Comparison of ENCODE assay signal across 14 cellular contexts in genomic region chr2:14631676-14632075, GRCh38. TPM values are rescaled to one million over a fixed set of nuclear protein-coding genes. Genes with fewer than 3 reads are reported as not detected.
A peak's percentile ranks its signal among the peaks of the same experiment; 100 is the strongest.
DNase-seq lines count a peak whose midpoint lies in the region; ATAC-seq and TF ChIP-seq lines count a peak whose summit lies in the region.
"Had no signal": no experiment of that assay in that cellular context is flagged by ENCODE, and none has a peak within 500 bp of the region (broad histone marks: within the 10 kb centered on the region; RNA-seq: fewer than 3 reads in every experiment).

No MANE protein-coding gene starts in this region.

- TF ChIP-seq CTCF in Calu3 (IDR thresholded peaks at IDR 0.05; ENCODE audit: unreplicated experiment) (no peak), body of pancreas (IDR thresholded peaks at IDR 0.05) (no peak)

- ATAC-seq in body of pancreas (no peak), HG03571 (IDR thresholded peaks at IDR 0.05; ENCODE audit: unreplicated experiment) (no peak)

- peak overlapping the region; percentile 99 for H3K4me2 ChIP-seq in trophoblast cell (ENCODE audit: low read length)
- H3K4me2 ChIP-seq: BLaER1 treated with 17β-estradiol and CSF1 and Interleukin-3, amounts not matched to agents 10 nM and 100 nM had no signal

- H3K36me3 Mint-ChIP-seq in Calu3 (ENCODE audit: insufficient read depth, unreplicated experiment) = peaks cover 40% of the 10 kb centered on the region

- H4K8ac ChIP-seq in trophoblast cell (ENCODE audit: low read depth, low read length) = no peak overlapping the region

- H2BK120ac ChIP-seq in trophoblast cell (ENCODE audit: insufficient read depth, low read length, poor library complexity) = no peak overlapping the region

- peaks cover 3% of the 10 kb centered on the region for H3K79me2 ChIP-seq in trophoblast cell (ENCODE audit: control insufficient read depth, insufficient read depth, low read length, poor library complexity)

- no peak overlapping the region for H2AFZ ChIP-seq in trophoblast cell (ENCODE audit: insufficient read depth, low read length, poor library complexity)

- intact Hi-C loops in Calu3 (cut with micrococcal nuclease; ENCODE audit: unreplicated experiment) = loop anchor here (2.0 to 5.0 kb wide), 4 partner anchors 946 to 1581 kb away; no protein-coding TSS in a partner anchor
- intact Hi-C loops in body of pancreas (cut with DNase I) = no loop called here

- BruUV-seq in Calu3 (replicated peaks; lab: Mats Ljungman, UMichigan) = no TSS peak

- H3K27me3 ChIP-seq in body of pancreas (no peaks in the 10 kb centered on the region), trophoblast cell (ENCODE audit: insufficient read depth, low read length) (peaks cover 13% of the 10 kb centered on the region)
- H3K27me3 ChIP-seq: BLaER1 treated with 17β-estradiol and CSF1 and Interleukin-3, amounts not matched to agents 10 nM and 100 nM; thyroid gland had no signal

- H3K4me1 ChIP-seq in body of pancreas (peaks cover 33% of the 10 kb centered on the region), trophoblast cell (ENCODE audit: control insufficient read depth in 1 of 2, insufficient read depth in 2 of 2, low read length in 2 of 2) (peaks cover 14 to 21% of the 10 kb centered on the region in 2 experiments)
- H3K4me1 ChIP-seq: BLaER1 treated with 17β-estradiol and CSF1 and Interleukin-3, amounts not matched to agents 10 nM and 100 nM had no signal

- no peak overlapping the region for H3K4ac ChIP-seq in trophoblast cell (ENCODE audit: low read depth, low read length)

- H3K9me3 Mint-ChIP-seq in Calu3 (ENCODE audit: low read depth, unreplicated experiment) = no peaks in the 10 kb centered on the region
- H3K9me3 Mint-ChIP-seq: dendritic cell treated with granulocyte-macrophage colony-stimulating factor and Interleukin-4, amounts not matched to agents 40 ng/mL and 50 ng/mL, for 4 days had no signal

- 6 to 36% methylated on average over 1 of the region's 1 CpG for WGBS in body of pancreas, 2 donors
- WGBS in trophoblast cell (ENCODE audit: extremely low coverage, insufficient coverage, insufficient read length) = no CpG with 5 or more reads among the region's 1 CpG

- H2BK12ac ChIP-seq in trophoblast cell (ENCODE audit: low read length) = no peak overlapping the region

- peak overlapping the region; percentile 54 for H3K27ac Mint-ChIP-seq in Calu3 (ENCODE audit: unreplicated experiment)
- H3K27ac Mint-ChIP-seq: activated naive CD4-positive, alpha-beta T cell treated with anti-CD3 and anti-CD28 coated beads, Interleukin-2, amount 50 U/mL, for 24 hours; dendritic cell treated with granulocyte-macrophage colony-stimulating factor and Interleukin-4, amounts not matched to agents 40 ng/mL and 50 ng/mL, for 4 days had no signal

- H3K18ac ChIP-seq in trophoblast cell (ENCODE audit: low read length) = no peak overlapping the region

- H4K12ac ChIP-seq in trophoblast cell (ENCODE audit: low read depth, low read length) = no peak overlapping the region

- peaks cover 15% of the 10 kb centered on the region for H3K4me1 Mint-ChIP-seq in Calu3 (ENCODE audit: low read depth, unreplicated experiment)
- H3K4me1 Mint-ChIP-seq: activated naive CD4-positive, alpha-beta T cell treated with anti-CD3 and anti-CD28 coated beads, Interleukin-2, amount 50 U/mL, for 24 hours had no signal

- peak overlapping the region; percentile 38 for H3K9ac ChIP-seq in trophoblast cell (ENCODE audit: low read length)
- H3K9ac ChIP-seq: BLaER1 treated with 17β-estradiol and CSF1 and Interleukin-3, amounts not matched to agents 10 nM and 100 nM had no signal

- no peaks in the 10 kb centered on the region for H3K27me3 Mint-ChIP-seq in Calu3 (ENCODE audit: unreplicated experiment)

- H3K36me3 ChIP-seq in body of pancreas (replicated peaks in 1 of 2; ENCODE audit: insufficient read depth in 1 of 2, low read depth in 2 of 2) (no peaks in the 10 kb centered on the region), trophoblast cell (ENCODE audit: control insufficient read depth in 1 of 2, insufficient read depth in 2 of 2, low read length in 2 of 2) (no peaks in the 10 kb centered on the region)
- H3K36me3 ChIP-seq: BLaER1 treated with 17β-estradiol and CSF1 and Interleukin-3, amounts not matched to agents 10 nM and 100 nM; thyroid gland had no signal

- CTCF ChIA-PET in Calu3 (lab: Charles Lee) = no interaction called here

- peak overlapping the region in 3 of 4 donors; percentile 55 to 63 (median 55) for H3K27ac ChIP-seq in body of pancreas
- H3K27ac ChIP-seq in trophoblast cell (ENCODE audit: low read depth, low read length) = no peak overlapping the region
- H3K27ac ChIP-seq: BLaER1 treated with 17β-estradiol and CSF1 and Interleukin-3, amounts not matched to agents 10 nM and 100 nM; thyroid gland had no signal

- no peak overlapping the region for H2BK5ac ChIP-seq in trophoblast cell (ENCODE audit: low read depth, low read length, poor library complexity)

- H3K4me3 ChIP-seq in body of pancreas = no peak overlapping the region
- H3K4me3 ChIP-seq in iPS-18c (ENCODE audit: insufficient read depth, low read depth, low read length) = peak overlapping the region; percentile 72
- no peak overlapping the region for H3K4me3 ChIP-seq in trophoblast cell (ENCODE audit: low read depth, low read length)
- H3K4me3 ChIP-seq: BLaER1 treated with 17β-estradiol and CSF1 and Interleukin-3, amounts not matched to agents 10 nM and 100 nM had no signal

- DNase-seq in Calu3 = no peak
- DNase-seq in body of pancreas = no peak
- no peak for DNase-seq in trophoblast cell
- no peak for DNase-seq in DMS153 treated with DMSO at 0.1 percent for 48 hours (lab: John Stamatoyannopoulos, UW; ENCODE audit: unreplicated experiment)
- no peak for DNase-seq in NCI-H2081 (lab: John Stamatoyannopoulos, UW)
- no peak for DNase-seq in MV-4-11 (lab: John Stamatoyannopoulos, UW)
- DNase-seq: activated CD4-positive, alpha-beta T cell treated with anti-CD3 and anti-CD28 coated beads for 4 hours; SIG-M5 had no signal

- no peak overlapping the region for H4K91ac ChIP-seq in trophoblast cell (ENCODE audit: low read depth, low read length)

- TF ChIP-seq POLR2A in body of pancreas (IDR thresholded peaks at IDR 0.05) = no peak

- no peak overlapping the region for H3K14ac ChIP-seq in trophoblast cell (ENCODE audit: low read length)

- no peaks in the 10 kb centered on the region for H3K9me3 ChIP-seq in body of pancreas
- peaks cover 2% of the 10 kb centered on the region for H3K9me3 ChIP-seq in iPS-18c (ENCODE audit: control insufficient read depth, insufficient read depth, low read length)
- peaks cover 2% of the 10 kb centered on the region for H3K9me3 ChIP-seq in trophoblast cell (ENCODE audit: insufficient read depth, low read depth, low read length)
- H3K9me3 ChIP-seq: thyroid gland had no signal

- H3K23ac ChIP-seq in trophoblast cell (ENCODE audit: low read length) = no peak overlapping the region

- H2AK5ac ChIP-seq in trophoblast cell (ENCODE audit: low read length) = no peak overlapping the region

- H3K4me3 Mint-ChIP-seq in Calu3 (ENCODE audit: low read depth, unreplicated experiment) = peak overlapping the region; percentile 87
- H3K4me3 Mint-ChIP-seq: activated naive CD4-positive, alpha-beta T cell treated with anti-CD3 and anti-CD28 coated beads, Interleukin-2, amount 50 U/mL, for 24 hours; dendritic cell treated with granulocyte-macrophage colony-stimulating factor and Interleukin-4, amounts not matched to agents 40 ng/mL and 50 ng/mL, for 4 days had no signal

- peaks cover 4% of the 10 kb centered on the region for H3K79me1 ChIP-seq in trophoblast cell (ENCODE audit: low read length)

RNA-seq across cellular contexts. Expression of gene LRATD1, which starts 0.8 kb away (rescaled TPM):
- 14.2 and 15.4 TPM in 2 replicates for total RNA-seq in Calu3 (2022)
- 10 to 100 TPM in 1 of 2 donors, 1 to 10 TPM in 1; 5.7 to 14.5 TPM for total RNA-seq in body of pancreas
- polyA plus RNA-seq in trophoblast cell (2013) = 6.6 and 7.7 TPM in 2 replicates
